ENCODE assay signal across 1 cellular context in genomic region chr4:2341261-2341841, GRCh38.
TF ChIP-seq lines count a peak whose summit lies in the region.

No MANE protein-coding gene starts in this region.

TF ChIP-seq in K562, 482 proteins besides CTCF, POLR2A, EP300 and RAD21 (continued from another document):
- TF ChIP-seq, protein P1, sequence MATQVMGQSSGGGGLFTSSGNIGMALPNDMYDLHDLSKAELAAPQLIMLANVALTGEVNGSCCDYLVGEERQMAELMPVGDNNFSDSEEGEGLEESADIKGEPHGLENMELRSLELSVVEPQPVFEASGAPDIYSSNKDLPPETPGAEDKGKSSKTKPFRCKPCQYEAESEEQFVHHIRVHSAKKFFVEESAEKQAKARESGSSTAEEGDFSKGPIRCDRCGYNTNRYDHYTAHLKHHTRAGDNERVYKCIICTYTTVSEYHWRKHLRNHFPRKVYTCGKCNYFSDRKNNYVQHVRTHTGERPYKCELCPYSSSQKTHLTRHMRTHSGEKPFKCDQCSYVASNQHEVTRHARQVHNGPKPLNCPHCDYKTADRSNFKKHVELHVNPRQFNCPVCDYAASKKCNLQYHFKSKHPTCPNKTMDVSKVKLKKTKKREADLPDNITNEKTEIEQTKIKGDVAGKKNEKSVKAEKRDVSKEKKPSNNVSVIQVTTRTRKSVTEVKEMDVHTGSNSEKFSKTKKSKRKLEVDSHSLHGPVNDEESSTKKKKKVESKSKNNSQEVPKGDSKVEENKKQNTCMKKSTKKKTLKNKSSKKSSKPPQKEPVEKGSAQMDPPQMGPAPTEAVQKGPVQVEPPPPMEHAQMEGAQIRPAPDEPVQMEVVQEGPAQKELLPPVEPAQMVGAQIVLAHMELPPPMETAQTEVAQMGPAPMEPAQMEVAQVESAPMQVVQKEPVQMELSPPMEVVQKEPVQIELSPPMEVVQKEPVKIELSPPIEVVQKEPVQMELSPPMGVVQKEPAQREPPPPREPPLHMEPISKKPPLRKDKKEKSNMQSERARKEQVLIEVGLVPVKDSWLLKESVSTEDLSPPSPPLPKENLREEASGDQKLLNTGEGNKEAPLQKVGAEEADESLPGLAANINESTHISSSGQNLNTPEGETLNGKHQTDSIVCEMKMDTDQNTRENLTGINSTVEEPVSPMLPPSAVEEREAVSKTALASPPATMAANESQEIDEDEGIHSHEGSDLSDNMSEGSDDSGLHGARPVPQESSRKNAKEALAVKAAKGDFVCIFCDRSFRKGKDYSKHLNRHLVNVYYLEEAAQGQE (CRISPR knock-in tag; IDR thresholded peaks at IDR 0.05; ENCODE audit: low read depth): no peak
